8 cellular contexts compared by ENCODE assay signal in the genomic region with DNA sequence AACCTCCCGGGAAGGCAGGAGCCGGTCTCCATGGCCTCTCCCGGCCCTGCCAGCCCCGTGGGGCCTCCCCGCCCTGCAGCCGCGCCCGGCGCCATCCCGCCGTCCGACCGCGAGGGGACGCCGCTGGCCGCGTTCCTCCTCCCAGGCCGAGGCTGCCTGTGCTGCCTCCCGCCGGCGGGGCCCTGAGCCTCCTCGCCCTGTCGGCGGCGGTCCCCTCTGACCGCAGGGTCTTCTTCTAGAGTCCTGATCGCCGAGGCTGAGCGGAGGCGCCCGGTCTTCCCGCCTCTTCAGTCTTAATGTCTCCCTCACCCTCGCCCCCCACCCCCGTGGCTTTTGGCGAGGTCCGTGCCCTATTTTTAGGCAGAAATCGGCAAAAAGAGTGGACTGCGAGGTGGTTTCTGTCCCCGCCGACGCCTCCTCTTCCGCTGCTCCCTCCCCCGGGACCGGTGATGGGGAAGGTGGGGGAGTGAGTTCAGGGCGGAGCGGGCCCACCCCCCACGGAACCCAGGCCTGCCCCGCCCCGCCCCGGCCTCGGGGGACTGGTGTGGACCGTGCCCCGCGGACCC. TPM values are rescaled to one million over a fixed set of nuclear protein-coding genes. Genes with fewer than 3 reads are reported as not detected.
DNase-seq lines count a peak whose midpoint lies in the region; ATAC-seq and TF ChIP-seq lines count a peak whose summit lies in the region.

No MANE protein-coding gene starts in this region.

- H3K27me3 ChIP-seq in MG63, result no peaks in the 10 kb centered on the region

- no peaks in the 10 kb centered on the region for H3K9me3 ChIP-seq in MG63

- TF ChIP-seq CTCF in epithelial cell of esophagus (IDR thresholded peaks at IDR 0.05; ENCODE audit: insufficient read depth, low read depth, low read length, missing control alignments), result peak; percentile 30

- H3K4me3 ChIP-seq in MG63 (peak overlapping the region; percentile 36), epithelial cell of esophagus (ENCODE audit: low read length) (peak overlapping the region; percentile 19)

- no peaks in the 10 kb centered on the region for H3K9me3 Mint-ChIP-seq in natural killer cell treated with Interleukin-12 subunit alpha and Interleukin-12 subunit beta and Interleukin-15 and Interleukin-18, amount 100 ng/mL, for 72 hours

- no peaks in the 10 kb centered on the region for H3K36me3 Mint-ChIP-seq in natural killer cell treated with Interleukin-12 subunit alpha and Interleukin-12 subunit beta and Interleukin-15 and Interleukin-18, amount 100 ng/mL, for 72 hours

- DNase-seq in Right ventricle myocardium inferior (ENCODE audit: missing footprints), result no peak
- no peak for DNase-seq in cardiac septum (ENCODE audit: low spot score)
- peak; percentile 76 for DNase-seq in MG63
- DNase-seq in activated CD4-positive, alpha-beta T cell treated with anti-CD3 and anti-CD28 coated beads, Interleukin-2, amount 50 U/mL, for 48 hours, result peak; percentile 68 to 74
- peak; percentile 71 for DNase-seq in epithelial cell of esophagus (ENCODE audit: low read depth)
- no peak for DNase-seq in natural killer cell treated with Interleukin-12 subunit alpha and Interleukin-12 subunit beta and Interleukin-15 and Interleukin-18, amount 100 ng/mL, for 72 hours (ENCODE audit: low spot score)

- no peaks in the 10 kb centered on the region; the same call in 1 of the 2 replicates for H3K36me3 ChIP-seq in MG63

- ATAC-seq in Right ventricle myocardium inferior (peak; percentile 51), GM19035 (IDR thresholded peaks at IDR 0.05; ENCODE audit: unreplicated experiment) (no peak), GM19455 (IDR thresholded peaks at IDR 0.05; ENCODE audit: unreplicated experiment) (no peak)
- ATAC-seq in natural killer cell treated with Interleukin-12 subunit alpha and Interleukin-12 subunit beta and Interleukin-15 and Interleukin-18, amount 100 ng/mL, for 72 hours, result peak; percentile 73 to 75

- no peaks in the 10 kb centered on the region for H3K4me1 Mint-ChIP-seq in natural killer cell treated with Interleukin-12 subunit alpha and Interleukin-12 subunit beta and Interleukin-15 and Interleukin-18, amount 100 ng/mL, for 72 hours (ENCODE audit: low read depth in 2 of 2)

- peak overlapping the region; percentile 27 for H3K4me3 Mint-ChIP-seq in natural killer cell treated with Interleukin-12 subunit alpha and Interleukin-12 subunit beta and Interleukin-15 and Interleukin-18, amount 100 ng/mL, for 72 hours

- H3K27me3 Mint-ChIP-seq in natural killer cell treated with Interleukin-12 subunit alpha and Interleukin-12 subunit beta and Interleukin-15 and Interleukin-18, amount 100 ng/mL, for 72 hours, result peaks cover 7 to 16% of the 10 kb centered on the region in 2 donors

- no peak overlapping the region for H3K27ac Mint-ChIP-seq in natural killer cell treated with Interleukin-12 subunit alpha and Interleukin-12 subunit beta and Interleukin-15 and Interleukin-18, amount 100 ng/mL, for 72 hours

- intact Hi-C loops in Right ventricle myocardium inferior (cut with DNase I) (loop anchor here (10.0 kb wide), 1 partner anchor 70 kb away; no protein-coding TSS in a partner anchor), cardiac septum (cut with DNase I) (no loop called here)

RNA-seq across cellular contexts. Expression of a gene that starts 0.8 kb away (rescaled TPM):
- total RNA-seq in Right ventricle myocardium inferior (not detected), cardiac septum (not detected)
- total RNA-seq in MG63 (2014; rRNA removed; shearing (Covaris generic); ENCODE audit: low replicate concordance), result 9.1 and 9.6 TPM in 2 replicates
- total RNA-seq in natural killer cell treated with Interleukin-12 subunit alpha and Interleukin-12 subunit beta and Interleukin-15 and Interleukin-18, amount 100 ng/mL, for 72 hours, result 1 to 10 TPM in 1 of 2 donors, under 1 TPM in 1; 0.81 to 4.2 TPM

RNA-seq across cellular contexts. Expression of a gene that starts 14.3 kb away (rescaled TPM):
- total RNA-seq in Right ventricle myocardium inferior, result 1,162 TPM
- total RNA-seq in cardiac septum, result 882 TPM
- 2,413 and 2,555 TPM in 2 replicates for total RNA-seq in MG63 (2014; rRNA removed; shearing (Covaris generic); ENCODE audit: low replicate concordance)
- total RNA-seq in natural killer cell treated with Interleukin-12 subunit alpha and Interleukin-12 subunit beta and Interleukin-15 and Interleukin-18, amount 100 ng/mL, for 72 hours, result 1,000 to 10,000 TPM; 1,294 to 1,944 TPM

RNA-seq across cellular contexts. Expression of a gene that starts 38.7 kb away (rescaled TPM):
- total RNA-seq in Right ventricle myocardium inferior (not detected), cardiac septum (not detected)
- not detected in 2 replicates for total RNA-seq in MG63 (2014; rRNA removed; shearing (Covaris generic); ENCODE audit: low replicate concordance)
- not detected for total RNA-seq in natural killer cell treated with Interleukin-12 subunit alpha and Interleukin-12 subunit beta and Interleukin-15 and Interleukin-18, amount 100 ng/mL, for 72 hours

Comparison
In these comparisons a context has a peak if more than half of its experiments do, and no peak if none do; other contexts are left out.
1. ATAC-seq: peak in Right ventricle myocardium inferior (single experiment) and natural killer cell treated with Interleukin-12 subunit alpha and Interleukin-12 subunit beta and Interleukin-15 and Interleukin-18, amount 100 ng/mL, for 72 hours (2 of 2); none in GM19035 (single experiment) and GM19455 (single experiment).
2. DNase-seq: peak in MG63 (single experiment), activated CD4-positive, alpha-beta T cell treated with anti-CD3 and anti-CD28 coated beads, Interleukin-2, amount 50 U/mL, for 48 hours (2 of 2) and epithelial cell of esophagus (single experiment); none in Right ventricle myocardium inferior (single experiment), cardiac septum (single experiment) and natural killer cell treated with Interleukin-12 subunit alpha and Interleukin-12 subunit beta and Interleukin-15 and Interleukin-18, amount 100 ng/mL, for 72 hours (single experiment).